In the genomic region with DNA sequence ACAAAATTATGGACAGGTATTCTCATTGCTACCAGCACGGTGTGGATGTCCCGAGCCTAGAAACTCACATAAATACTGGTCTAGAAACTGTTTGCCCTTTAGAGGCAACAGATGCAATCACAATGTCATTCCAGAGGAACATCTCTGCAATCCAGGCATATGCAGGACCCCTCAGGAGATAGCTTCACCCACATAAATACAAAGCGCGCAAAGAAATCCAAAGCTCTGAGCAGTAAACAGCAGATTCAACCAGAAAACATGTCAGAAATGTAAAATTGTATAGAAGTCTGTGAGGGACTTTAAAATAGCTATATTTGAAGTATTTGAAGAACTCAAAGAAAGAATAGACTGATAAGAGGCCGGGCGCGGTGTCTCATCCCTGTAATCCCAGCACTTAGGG, we compare ENCODE assay signal across 31 cellular contexts.
"Had no signal": no experiment of that assay in that cellular context is flagged by ENCODE, and none has a peak within 500 bp of the region (broad histone marks: within the 10 kb centered on the region; RNA-seq: fewer than 3 reads in every experiment).

No MANE protein-coding gene starts in this region.

- DNase-seq: activated B cell treated with CpG ODN at 0.5 μM for 24 hours; activated CD4-positive, alpha-beta T cell treated with anti-CD3 and anti-CD28 coated beads for 1 hour; activated CD4-positive, alpha-beta T cell treated with anti-CD3 and anti-CD28 coated beads, Interleukin-2, amount 10 ng/mL, durations not matched to agents 24 days and 14 days; activated CD4-positive, alpha-beta T cell treated with anti-CD3 and anti-CD28 coated beads, Interleukin-2, amount 50 U/mL, for 48 hours; activated gamma-delta T cell treated with Interleukin-2 at 50 U/mL for 16 hours; activated naive CD4-positive, alpha-beta T cell treated with anti-CD3 and anti-CD28 coated beads, Interleukin-2, amount 50 U/mL, for 16 hours; activated naive CD8-positive, alpha-beta T cell treated with anti-CD3 and anti-CD28 coated beads, Interleukin-2, amount 10 ng/mL, durations not matched to agents 7 days and 5 days; activated T-cell treated with anti-CD3 and anti-CD28 coated beads, Interleukin-2, amount 50 U/mL, for 72 hours; adrenal gland; anterior cingulate cortex; body of pancreas; Karpas-422; MM.1S; NCI-H1105 treated with DMSO at 0.1 percent for 48 hours; NCI-H1436 treated with DMSO at 0.1 percent for 48 hours; NCI-H187; NCI-H2081; NCI-H510A treated with DMSO at 0.1 percent for 48 hours; NCI-H69; Peyer's patch; Right ventricle myocardium superior; SJCRH30; SK-N-SH; SW 1271; T1000 had no signal

- H3K4me3 Mint-ChIP-seq: activated B cell treated with CpG ODN at 0.5 μM for 24 hours; activated CD4-positive, alpha-beta T cell treated with anti-CD3 and anti-CD28 coated beads, Interleukin-2, amount 10 ng/mL, durations not matched to agents 24 days and 14 days; activated naive CD8-positive, alpha-beta T cell treated with anti-CD3 and anti-CD28 coated beads, Interleukin-2, amount 10 ng/mL, durations not matched to agents 7 days and 5 days; activated T-cell treated with anti-CD3 and anti-CD28 coated beads, Interleukin-2, amount 50 U/mL, for 72 hours; T-helper 1 cell treated with Interleukin-12 subunit alpha and Interleukin-12 subunit beta and Interleukin-4 antibody, amounts not matched to agents 30 μg/mL and 1 μg/mL, for 36 hours had no signal

- H3K27ac Mint-ChIP-seq: activated B cell treated with CpG ODN at 0.5 μM for 24 hours; activated CD4-positive, alpha-beta T cell treated with anti-CD3 and anti-CD28 coated beads, Interleukin-2, amount 10 ng/mL, durations not matched to agents 24 days and 14 days; activated naive CD8-positive, alpha-beta T cell treated with anti-CD3 and anti-CD28 coated beads, Interleukin-2, amount 10 ng/mL, durations not matched to agents 7 days and 5 days; activated T-cell treated with anti-CD3 and anti-CD28 coated beads, Interleukin-2, amount 50 U/mL, for 72 hours; activated T-helper 2 cell treated with anti-CD3 and anti-CD28 coated beads, Interferon-gamma antibody, Interleukin-2, Interleukin-4, amounts not matched to agents 10 μg/mL and 5 μg/mL and 100 μg/mL, durations not matched to agents 14 hours and 24 hours and 36 hours; T-helper 1 cell treated with Interleukin-12 subunit alpha and Interleukin-12 subunit beta and Interleukin-4 antibody, amounts not matched to agents 30 μg/mL and 1 μg/mL, for 36 hours had no signal

- H3K4me2 ChIP-seq: SK-N-SH had no signal

- ATAC-seq: activated T-cell treated with anti-CD3 and anti-CD28 coated beads, Interleukin-2, amount 50 U/mL, for 72 hours; body of pancreas; K562 had no signal

- H3K27ac ChIP-seq: adrenal gland, body of pancreas, Peyer's patch, RWPE1, SJCRH30 had no signal

- H3K9me3 Mint-ChIP-seq: activated B cell treated with CpG ODN at 0.5 μM for 24 hours; activated CD4-positive, alpha-beta T cell treated with anti-CD3 and anti-CD28 coated beads, Interleukin-2, amount 10 ng/mL, durations not matched to agents 24 days and 14 days; activated naive CD8-positive, alpha-beta T cell treated with anti-CD3 and anti-CD28 coated beads, Interleukin-2, amount 10 ng/mL, durations not matched to agents 7 days and 5 days; activated T-helper 2 cell treated with anti-CD3 and anti-CD28 coated beads, Interferon-gamma antibody, Interleukin-2, Interleukin-4, amounts not matched to agents 10 μg/mL and 5 μg/mL and 100 μg/mL, durations not matched to agents 14 hours and 24 hours and 36 hours; T-helper 1 cell treated with Interleukin-12 subunit alpha and Interleukin-12 subunit beta and Interleukin-4 antibody, amounts not matched to agents 30 μg/mL and 1 μg/mL, for 36 hours had no signal

- H3K4me1 Mint-ChIP-seq: activated CD4-positive, alpha-beta T cell treated with anti-CD3 and anti-CD28 coated beads, Interleukin-2, amount 10 ng/mL, durations not matched to agents 24 days and 14 days; activated naive CD8-positive, alpha-beta T cell treated with anti-CD3 and anti-CD28 coated beads, Interleukin-2, amount 10 ng/mL, durations not matched to agents 7 days and 5 days had no signal

- H3K36me3 Mint-ChIP-seq: activated naive CD8-positive, alpha-beta T cell treated with anti-CD3 and anti-CD28 coated beads, Interleukin-2, amount 10 ng/mL, durations not matched to agents 7 days and 5 days had no signal

- H3K4me1 ChIP-seq: adrenal gland, body of pancreas, SJCRH30 had no signal

- H3K27me3 ChIP-seq: adrenal gland, body of pancreas, Peyer's patch, SJCRH30 had no signal

- H3K9me3 ChIP-seq: adrenal gland, Peyer's patch, SJCRH30, SK-N-SH had no signal

- H3K4me3 ChIP-seq: adrenal gland, body of pancreas, K562, Peyer's patch, SJCRH30 had no signal

- FAIRE-seq: bronchial epithelial cell, K562, TTC549 had no signal

- H3K9ac ChIP-seq: SK-N-SH had no signal

- H3K36me3 ChIP-seq: adrenal gland, Peyer's patch, SJCRH30 had no signal
